In the genomic region with DNA sequence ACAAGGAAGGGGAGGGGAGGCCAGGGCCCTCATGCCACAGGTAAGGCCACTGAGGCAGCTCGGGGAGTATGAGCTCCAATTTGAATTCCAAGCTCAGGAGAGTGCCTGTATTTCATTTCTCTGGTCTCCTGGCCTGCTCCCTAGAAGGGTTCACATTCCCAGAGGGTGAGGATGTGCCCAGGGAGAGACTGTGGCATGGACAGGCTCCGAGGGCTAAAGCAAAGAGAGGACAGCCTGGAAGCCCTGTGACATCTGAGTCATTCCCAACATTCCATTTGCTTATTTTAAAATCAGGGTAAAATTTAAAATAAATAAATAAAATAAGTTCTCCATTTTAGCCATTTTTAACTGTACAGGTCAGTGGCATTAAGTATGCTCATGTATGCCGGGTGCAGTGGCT, we compare ENCODE assay signal across 32 cellular contexts. TPM values are rescaled to one million over a fixed set of nuclear protein-coding genes. Genes with fewer than 3 reads are reported as not detected.
"Had no signal": no experiment of that assay in that cellular context is flagged by ENCODE, and none has a peak within 500 bp of the region (broad histone marks: within the 10 kb centered on the region; RNA-seq: fewer than 3 reads in every experiment).

No MANE protein-coding gene starts in this region.

- DNase-seq: activated CD4-positive, alpha-beta memory T cell treated with anti-CD3 and anti-CD28 coated beads, Interleukin-2, amount 10 ng/mL, durations not matched to agents 7 days and 5 days; activated CD4-positive, alpha-beta T cell treated with anti-CD3 and anti-CD28 coated beads for 36 hours; activated CD4-positive, alpha-beta T cell treated with anti-CD3 and anti-CD28 coated beads, Interleukin-2, amount 10 ng/mL, durations not matched to agents 24 days and 14 days; activated CD4-positive, CD25-positive, alpha-beta regulatory T cell; activated CD4-positive, CD25-positive, alpha-beta regulatory T cell treated with anti-CD3 and anti-CD28 coated beads, Interleukin-2, amount 50 U/mL, for 72 hours; activated effector memory CD4-positive, alpha-beta T cell treated with Interleukin-2 at 50 U/mL for 16 hours; activated gamma-delta T cell treated with Interleukin-2 at 50 U/mL for 16 hours; activated naive CD4-positive, alpha-beta T cell treated with anti-CD3 and anti-CD28 coated beads for 36 hours; activated naive CD8-positive, alpha-beta T cell treated with anti-CD3 and anti-CD28 coated beads for 36 hours; activated naive CD8-positive, alpha-beta T cell treated with anti-CD3 and anti-CD28 coated beads, Interleukin-2, amount 50 U/mL, for 24 hours; activated T-cell treated with anti-CD3 and anti-CD28 coated beads, Interleukin-2, amount 50 U/mL, for 4 hours; adrenal gland; amygdala; aorta; body of pancreas; caudate nucleus; cortex of kidney; dermis blood vessel endothelial cell; effector CD4-positive, alpha-beta T cell; effector memory CD8-positive, alpha-beta T cell; esophagus squamous epithelium; foreskin melanocyte; heart right ventricle; hippocampal formation; T-helper 2 cell had no signal

- H3K4me3 ChIP-seq: adrenal gland, body of pancreas, esophagus squamous epithelium, gastroesophageal sphincter, heart right ventricle had no signal

- H3K9me3 Mint-ChIP-seq: activated CD4-positive, alpha-beta memory T cell treated with anti-CD3 and anti-CD28 coated beads, Interleukin-2, amount 10 ng/mL, durations not matched to agents 7 days and 5 days; activated CD4-positive, alpha-beta T cell treated with anti-CD3 and anti-CD28 coated beads, Interleukin-2, amount 10 ng/mL, durations not matched to agents 24 days and 14 days; activated naive CD4-positive, alpha-beta T cell treated with anti-CD3 and anti-CD28 coated beads for 36 hours; activated naive CD4-positive, alpha-beta T cell treated with anti-CD3 and anti-CD28 coated beads, Interleukin-2, amount 50 U/mL, for 24 hours; activated naive CD8-positive, alpha-beta T cell treated with anti-CD3 and anti-CD28 coated beads for 36 hours; activated naive CD8-positive, alpha-beta T cell treated with anti-CD3 and anti-CD28 coated beads, Interleukin-2, amount 50 U/mL, for 24 hours; activated T-cell treated with anti-CD3 and anti-CD28 coated beads, Interleukin-2, amount 50 U/mL, for 4 hours; activated T-helper 17 cell treated with anti-CD3 and anti-CD28 coated beads, Interleukin-2, amount 50 U/mL, for 72 hours; effector memory CD8-positive, alpha-beta T cell had no signal

- H3K27me3 Mint-ChIP-seq: activated naive CD4-positive, alpha-beta T cell treated with anti-CD3 and anti-CD28 coated beads, Interleukin-2, amount 50 U/mL, for 24 hours; activated naive CD8-positive, alpha-beta T cell treated with anti-CD3 and anti-CD28 coated beads for 36 hours; activated naive CD8-positive, alpha-beta T cell treated with anti-CD3 and anti-CD28 coated beads, Interleukin-2, amount 50 U/mL, for 24 hours had no signal

- H3K36me3 Mint-ChIP-seq: activated naive CD4-positive, alpha-beta T cell treated with anti-CD3 and anti-CD28 coated beads, Interleukin-2, amount 50 U/mL, for 24 hours; activated naive CD8-positive, alpha-beta T cell treated with anti-CD3 and anti-CD28 coated beads for 36 hours had no signal

- H3K27me3 ChIP-seq: adrenal gland, body of pancreas, esophagus squamous epithelium had no signal

- H3K9me3 ChIP-seq: adrenal gland, body of pancreas, esophagus squamous epithelium, gastroesophageal sphincter, heart right ventricle had no signal

- H3K36me3 ChIP-seq: adrenal gland, esophagus squamous epithelium, gastroesophageal sphincter, heart right ventricle had no signal

- H3K27ac ChIP-seq: adrenal gland, body of pancreas, gastroesophageal sphincter, heart right ventricle had no signal

- H3K4me1 Mint-ChIP-seq: activated CD4-positive, alpha-beta T cell treated with anti-CD3 and anti-CD28 coated beads for 36 hours; activated CD4-positive, alpha-beta T cell treated with anti-CD3 and anti-CD28 coated beads, Interleukin-2, amount 10 ng/mL, durations not matched to agents 24 days and 14 days; activated naive CD4-positive, alpha-beta T cell treated with anti-CD3 and anti-CD28 coated beads, Interleukin-2, amount 50 U/mL, for 24 hours; activated naive CD8-positive, alpha-beta T cell treated with anti-CD3 and anti-CD28 coated beads for 36 hours; activated naive CD8-positive, alpha-beta T cell treated with anti-CD3 and anti-CD28 coated beads, Interleukin-2, amount 50 U/mL, for 24 hours; activated T-helper 17 cell treated with anti-CD3 and anti-CD28 coated beads, Interleukin-2, amount 50 U/mL, for 72 hours had no signal

- H3K4me1 ChIP-seq: adrenal gland, body of pancreas, gastroesophageal sphincter, heart right ventricle had no signal

- ATAC-seq: activated CD4-positive, alpha-beta T cell treated with anti-CD3 and anti-CD28 coated beads for 36 hours; activated T-cell treated with anti-CD3 and anti-CD28 coated beads, Interleukin-2, amount 50 U/mL, for 4 hours; activated T-helper 17 cell treated with anti-CD3 and anti-CD28 coated beads, Interleukin-2, amount 50 U/mL, for 72 hours; body of pancreas; effector memory CD8-positive, alpha-beta T cell; gastroesophageal sphincter; heart right ventricle had no signal

- H3K27ac Mint-ChIP-seq: activated CD4-positive, alpha-beta memory T cell treated with anti-CD3 and anti-CD28 coated beads, Interleukin-2, amount 10 ng/mL, durations not matched to agents 7 days and 5 days; activated CD4-positive, alpha-beta T cell treated with anti-CD3 and anti-CD28 coated beads for 36 hours; activated naive CD4-positive, alpha-beta T cell treated with anti-CD3 and anti-CD28 coated beads for 36 hours; activated naive CD4-positive, alpha-beta T cell treated with anti-CD3 and anti-CD28 coated beads, Interleukin-2, amount 50 U/mL, for 24 hours; activated naive CD8-positive, alpha-beta T cell treated with anti-CD3 and anti-CD28 coated beads for 36 hours; activated naive CD8-positive, alpha-beta T cell treated with anti-CD3 and anti-CD28 coated beads, Interleukin-2, amount 50 U/mL, for 24 hours; activated T-helper 17 cell treated with anti-CD3 and anti-CD28 coated beads, Interleukin-2, amount 50 U/mL, for 72 hours; effector memory CD8-positive, alpha-beta T cell had no signal

- H3K4me3 Mint-ChIP-seq: activated CD4-positive, alpha-beta memory T cell treated with anti-CD3 and anti-CD28 coated beads, Interleukin-2, amount 10 ng/mL, durations not matched to agents 7 days and 5 days; activated CD4-positive, alpha-beta T cell treated with anti-CD3 and anti-CD28 coated beads for 36 hours; activated CD4-positive, alpha-beta T cell treated with anti-CD3 and anti-CD28 coated beads, Interleukin-2, amount 10 ng/mL, durations not matched to agents 24 days and 14 days; activated naive CD4-positive, alpha-beta T cell treated with anti-CD3 and anti-CD28 coated beads for 36 hours; activated naive CD4-positive, alpha-beta T cell treated with anti-CD3 and anti-CD28 coated beads, Interleukin-2, amount 50 U/mL, for 24 hours; activated naive CD8-positive, alpha-beta T cell treated with anti-CD3 and anti-CD28 coated beads for 36 hours; activated naive CD8-positive, alpha-beta T cell treated with anti-CD3 and anti-CD28 coated beads, Interleukin-2, amount 50 U/mL, for 24 hours; activated T-cell treated with anti-CD3 and anti-CD28 coated beads, Interleukin-2, amount 50 U/mL, for 4 hours; activated T-helper 17 cell treated with anti-CD3 and anti-CD28 coated beads, Interleukin-2, amount 50 U/mL, for 72 hours; effector memory CD8-positive, alpha-beta T cell had no signal

RNA-seq across cellular contexts. Expression of a gene that starts 18.6 kb away (rescaled TPM):
- total RNA-seq: activated CD4-positive, alpha-beta memory T cell treated with anti-CD3 and anti-CD28 coated beads, Interleukin-2, amount 10 ng/mL, durations not matched to agents 7 days and 5 days; activated CD4-positive, alpha-beta T cell treated with anti-CD3 and anti-CD28 coated beads for 36 hours; activated CD4-positive, alpha-beta T cell treated with anti-CD3 and anti-CD28 coated beads, Interleukin-2, amount 10 ng/mL, durations not matched to agents 24 days and 14 days; activated naive CD4-positive, alpha-beta T cell treated with anti-CD3 and anti-CD28 coated beads for 36 hours; activated naive CD8-positive, alpha-beta T cell treated with anti-CD3 and anti-CD28 coated beads for 36 hours; activated T-helper 17 cell treated with anti-CD3 and anti-CD28 coated beads, Interleukin-2, amount 50 U/mL, for 72 hours; aorta; fibroblast of lung; fibroblast of villous mesenchyme; glomerular endothelial cell had no signal
- polyA plus RNA-seq: aorta had no signal

RNA-seq across cellular contexts. Expression of a gene that starts 37.8 kb away (rescaled TPM):
- total RNA-seq: activated CD4-positive, alpha-beta memory T cell treated with anti-CD3 and anti-CD28 coated beads, Interleukin-2, amount 10 ng/mL, durations not matched to agents 7 days and 5 days; activated CD4-positive, alpha-beta T cell treated with anti-CD3 and anti-CD28 coated beads for 36 hours; activated CD4-positive, alpha-beta T cell treated with anti-CD3 and anti-CD28 coated beads, Interleukin-2, amount 10 ng/mL, durations not matched to agents 24 days and 14 days; activated naive CD4-positive, alpha-beta T cell treated with anti-CD3 and anti-CD28 coated beads for 36 hours; activated naive CD8-positive, alpha-beta T cell treated with anti-CD3 and anti-CD28 coated beads for 36 hours; activated T-cell treated with anti-CD3 and anti-CD28 coated beads, Interleukin-2, amount 50 U/mL, for 4 hours; activated T-helper 17 cell treated with anti-CD3 and anti-CD28 coated beads, Interleukin-2, amount 50 U/mL, for 72 hours; body of pancreas; chondrocyte; dermis blood vessel endothelial cell; glomerular endothelial cell had no signal
- polyA plus RNA-seq: aorta had no signal

RNA-seq across cellular contexts. Expression of a gene that starts 43.3 kb away (rescaled TPM):
- total RNA-seq: activated CD4-positive, alpha-beta memory T cell treated with anti-CD3 and anti-CD28 coated beads, Interleukin-2, amount 10 ng/mL, durations not matched to agents 7 days and 5 days; activated CD4-positive, alpha-beta T cell treated with anti-CD3 and anti-CD28 coated beads for 36 hours; activated CD4-positive, alpha-beta T cell treated with anti-CD3 and anti-CD28 coated beads, Interleukin-2, amount 10 ng/mL, durations not matched to agents 24 days and 14 days; activated naive CD4-positive, alpha-beta T cell treated with anti-CD3 and anti-CD28 coated beads for 36 hours; activated naive CD8-positive, alpha-beta T cell treated with anti-CD3 and anti-CD28 coated beads for 36 hours; activated T-cell treated with anti-CD3 and anti-CD28 coated beads, Interleukin-2, amount 50 U/mL, for 4 hours; activated T-helper 17 cell treated with anti-CD3 and anti-CD28 coated beads, Interleukin-2, amount 50 U/mL, for 72 hours; chondrocyte; dermis blood vessel endothelial cell; fibroblast of lung; fibroblast of villous mesenchyme; glomerular endothelial cell had no signal
- polyA plus RNA-seq: fibroblast of lung had no signal
